ENCODE assay signal across 22 cellular contexts in genomic region chr5:39022151-39022550, GRCh38.
"Had no signal": no experiment of that assay in that cellular context is flagged by ENCODE, and none has a peak within 500 bp of the region (broad histone marks: within the 10 kb centered on the region; RNA-seq: fewer than 3 reads in every experiment).

No MANE protein-coding gene starts in this region.

- H3K27ac ChIP-seq: adrenal gland, cardiac muscle cell, dorsolateral prefrontal cortex, ovary, skin epidermis, thyroid gland, vagina had no signal

- FAIRE-seq: islet of Langerhans, TTC549 had no signal

- H3K27me3 Mint-ChIP-seq: activated CD4-positive, alpha-beta T cell treated with anti-CD3 and anti-CD28 coated beads, Interleukin-2, amount 10 ng/mL, durations not matched to agents 7 days and 5 days; stimulated activated naive B cell treated with anti-CD40 and anti-IgM and Interleukin-4, amounts not matched to agents 10 μg/mL and 1 μg/mL and 100 μg/mL, for 72 hours had no signal

- H3K27ac Mint-ChIP-seq: activated CD4-positive, alpha-beta T cell treated with anti-CD3 and anti-CD28 coated beads, Interleukin-2, amount 10 ng/mL, durations not matched to agents 7 days and 5 days; activated T-helper 1 cell treated with anti-CD3 and anti-CD28 coated beads, Interleukin-12 subunit alpha, Interleukin-12 subunit beta, Interleukin-2, Interleukin-4 antibody, amounts not matched to agents 30 ng/mL and 10 ng/mL and 1 ng/mL, durations not matched to agents 14 hours and 24 hours and 36 hours; stimulated activated naive B cell treated with anti-CD40 and anti-IgM and Interleukin-4, amounts not matched to agents 10 μg/mL and 1 μg/mL and 100 μg/mL, for 72 hours; T-helper 1 cell treated with Interleukin-12 subunit alpha and Interleukin-12 subunit beta and Interleukin-4 antibody, amounts not matched to agents 30 μg/mL and 1 μg/mL, for 36 hours had no signal

- ATAC-seq: gastrocnemius medialis; left colon; stimulated activated naive B cell treated with anti-CD40 and anti-IgM and Interleukin-4, amounts not matched to agents 10 μg/mL and 1 μg/mL and 100 μg/mL, for 72 hours had no signal

- H3K9me3 Mint-ChIP-seq: activated T-helper 1 cell treated with anti-CD3 and anti-CD28 coated beads, Interleukin-12 subunit alpha, Interleukin-12 subunit beta, Interleukin-2, Interleukin-4 antibody, amounts not matched to agents 30 ng/mL and 10 ng/mL and 1 ng/mL, durations not matched to agents 14 hours and 24 hours and 36 hours; T-helper 1 cell treated with Interleukin-12 subunit alpha and Interleukin-12 subunit beta and Interleukin-4 antibody, amounts not matched to agents 30 μg/mL and 1 μg/mL, for 36 hours had no signal

- H3K4me3 Mint-ChIP-seq: activated CD4-positive, alpha-beta T cell treated with anti-CD3 and anti-CD28 coated beads, Interleukin-2, amount 10 ng/mL, durations not matched to agents 7 days and 5 days; activated T-helper 1 cell treated with anti-CD3 and anti-CD28 coated beads, Interleukin-12 subunit alpha, Interleukin-12 subunit beta, Interleukin-2, Interleukin-4 antibody, amounts not matched to agents 30 ng/mL and 10 ng/mL and 1 ng/mL, durations not matched to agents 14 hours and 24 hours and 36 hours; stimulated activated naive B cell treated with anti-CD40 and anti-IgM and Interleukin-4, amounts not matched to agents 10 μg/mL and 1 μg/mL and 100 μg/mL, for 72 hours; T-helper 1 cell treated with Interleukin-12 subunit alpha and Interleukin-12 subunit beta and Interleukin-4 antibody, amounts not matched to agents 30 μg/mL and 1 μg/mL, for 36 hours had no signal

- DNase-seq: activated CD4-positive, alpha-beta T cell treated with anti-CD3 and anti-CD28 coated beads, Interleukin-2, amount 10 ng/mL, durations not matched to agents 7 days and 5 days; activated CD4-positive, CD25-positive, alpha-beta regulatory T cell; activated CD8-positive, alpha-beta memory T cell treated with anti-CD3 and anti-CD28 coated beads for 24 hours; activated naive CD4-positive, alpha-beta T cell; adrenal gland; erythroblast; gastrocnemius medialis; heart left ventricle; left colon; ovary; stimulated activated CD4-positive, alpha-beta T cell treated with anti-CD3 and anti-CD28 coated beads, Interleukin-15, amount 100 ng/mL, for 24 hours; stimulated activated CD4-positive, alpha-beta T cell treated with anti-CD3 and anti-CD28 coated beads, Interleukin-4, amount 100 ng/mL, for 1 hour; stimulated activated naive B cell treated with anti-CD40 and anti-IgM and Interleukin-4, amounts not matched to agents 10 μg/mL and 1 μg/mL and 100 μg/mL, for 72 hours had no signal

- H3K4me3 ChIP-seq: adrenal gland, cardiac muscle cell, dorsolateral prefrontal cortex, gastrocnemius medialis, heart left ventricle, ovary, skin epidermis, thyroid gland, vagina had no signal

- H3K36me3 ChIP-seq: adrenal gland, cardiac muscle cell, ovary, thyroid gland had no signal

- H3K9me3 ChIP-seq: adrenal gland, gastrocnemius medialis, ovary, thyroid gland, vagina had no signal

- H3K27me3 ChIP-seq: adrenal gland, cardiac muscle cell, dorsolateral prefrontal cortex, gastrocnemius medialis, heart left ventricle, ovary, thyroid gland, vagina had no signal
